ENCODE assay signal across 24 cellular contexts in the genomic region with DNA sequence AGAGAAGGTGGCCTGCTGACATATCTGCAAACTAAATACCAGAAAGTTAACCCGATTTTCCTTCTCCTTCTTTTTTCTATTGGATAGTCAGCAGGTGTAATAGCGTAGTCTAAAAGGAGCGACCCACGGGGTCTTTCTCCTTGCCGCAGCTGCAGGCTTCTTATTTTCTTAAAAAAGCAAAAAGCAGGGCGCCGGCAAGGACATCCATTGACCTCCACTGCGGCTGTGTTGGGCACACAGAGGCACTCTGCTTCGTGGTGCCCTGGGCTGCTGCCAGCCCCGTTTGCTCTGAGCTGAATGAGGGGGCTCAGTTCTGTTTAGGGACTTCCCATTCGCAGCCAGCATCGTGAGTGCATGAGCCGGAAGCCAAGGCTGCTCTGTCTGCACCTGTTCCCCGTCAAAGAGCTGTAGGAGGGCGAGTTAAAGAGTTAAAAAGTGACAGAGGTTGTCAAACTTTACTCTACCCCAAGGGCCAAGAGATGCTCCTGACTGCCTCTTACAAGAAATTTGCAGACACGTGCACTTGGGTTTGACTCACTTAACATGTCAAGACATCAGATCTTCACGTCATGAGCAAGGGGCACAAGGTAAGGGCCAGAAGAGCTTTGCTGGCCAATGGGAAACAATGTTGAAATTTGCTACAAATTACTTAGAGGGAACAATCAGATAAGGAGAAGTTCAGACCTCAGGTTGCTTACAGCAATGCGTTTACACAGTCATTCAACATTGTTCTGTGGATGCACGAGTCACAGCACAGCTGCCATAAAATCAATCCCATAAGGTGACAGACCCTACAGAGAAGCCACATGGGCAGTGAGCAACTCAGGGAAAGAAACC. TPM values are rescaled to one million over a fixed set of nuclear protein-coding genes. Genes with fewer than 3 reads are reported as not detected.
A peak's percentile ranks its signal among the peaks of the same experiment; 100 is the strongest.
DNase-seq lines count a peak whose midpoint lies in the region; ATAC-seq and TF ChIP-seq lines count a peak whose summit lies in the region.
"Had no signal": no experiment of that assay in that cellular context is flagged by ENCODE, and none has a peak within 500 bp of the region (broad histone marks: within the 10 kb centered on the region; RNA-seq: fewer than 3 reads in every experiment).

No MANE protein-coding gene starts in this region.

- H3K36me3 ChIP-seq in stomach smooth muscle (ENCODE audit: control insufficient read depth in 2 of 2, insufficient read depth in 2 of 2, low read length in 2 of 2) (no peaks in the 10 kb centered on the region), aorta (ENCODE audit: control insufficient read depth in 1 of 2, insufficient read depth in 2 of 2, low read length in 1 of 2) (no peaks in the 10 kb centered on the region)
- H3K36me3 ChIP-seq: ascending aorta; BLaER1 treated with 17β-estradiol and CSF1 and Interleukin-3, amounts not matched to agents 10 nM and 100 nM; left ventricle myocardium inferior had no signal

- peaks cover 28% of the 10 kb centered on the region for H3K4me1 ChIP-seq in stomach smooth muscle (ENCODE audit: control insufficient read depth, insufficient read depth, low read length)
- H3K4me1 ChIP-seq in aorta (ENCODE audit: control insufficient read depth in 1 of 2, insufficient read depth in 2 of 2, low read length in 2 of 2), result no peaks in the 10 kb centered on the region
- H3K4me1 ChIP-seq: ascending aorta, left ventricle myocardium inferior had no signal

- no peaks in the 10 kb centered on the region for H3K9me3 ChIP-seq in stomach smooth muscle (ENCODE audit: control insufficient read depth in 2 of 2, low read length in 2 of 2)
- H3K9me3 ChIP-seq in aorta (ENCODE audit: control insufficient read depth, low read length), result no peaks in the 10 kb centered on the region
- H3K9me3 ChIP-seq: ascending aorta; BLaER1 treated with 17β-estradiol and CSF1 and Interleukin-3, amounts not matched to agents 10 nM and 100 nM; left ventricle myocardium inferior had no signal

- no peak overlapping the region for H3K9ac ChIP-seq in stomach smooth muscle (ENCODE audit: low read length in 2 of 2)
- H3K9ac ChIP-seq: BLaER1 treated with 17β-estradiol and CSF1 and Interleukin-3, amounts not matched to agents 10 nM and 100 nM had no signal

- H3K27ac ChIP-seq in stomach smooth muscle (ENCODE audit: low read length) (peak overlapping the region; percentile 91), aorta (ENCODE audit: low read depth in 1 of 2, low read length in 2 of 2) (no peak overlapping the region)
- H3K27ac ChIP-seq: 22Rv1; ascending aorta; BLaER1 treated with 17β-estradiol and CSF1 and Interleukin-3, amounts not matched to agents 10 nM and 100 nM; left ventricle myocardium inferior had no signal

- ATAC-seq in HG03432 (IDR thresholded peaks at IDR 0.05; ENCODE audit: unreplicated experiment), result peak; percentile 73
- no peak for ATAC-seq in aorta (ENCODE audit: low FRiP score)
- ATAC-seq: naive thymus-derived CD4-positive, alpha-beta T cell; Right ventricle myocardium inferior had no signal

- 89 to 90% methylated on average over 19 of the region's 19 CpGs for WGBS in aorta, 2 donors

- intact Hi-C loops in aorta (cut with DNase I), result no loop called here

- H3K4me3 ChIP-seq in stomach smooth muscle (ENCODE audit: low read length in 2 of 2), result no peak overlapping the region
- no peak overlapping the region for H3K4me3 ChIP-seq in aorta (ENCODE audit: low read length in 2 of 2)
- H3K4me3 ChIP-seq: ascending aorta; BLaER1 treated with 17β-estradiol and CSF1 and Interleukin-3, amounts not matched to agents 10 nM and 100 nM; left ventricle myocardium inferior had no signal

- DNase-seq in DMS53 (lab: John Stamatoyannopoulos, UW) (peak; percentile 10), DMS53 treated with DMSO at 0.1 percent for 48 hours (lab: John Stamatoyannopoulos, UW; ENCODE audit: unreplicated experiment) (no peak), globus pallidus (ENCODE audit: low spot score) (peak; percentile 16), T-helper 2 cell (no peak), GM13977 (ENCODE audit: low spot score) (no peak), aorta (no peak)
- DNase-seq: activated B cell treated with CpG ODN at 0.5 μM for 24 hours; activated effector memory CD4-positive, alpha-beta T cell treated with Interleukin-2 at 50 U/mL for 16 hours; HFFc6; left ventricle myocardium inferior; naive thymus-derived CD4-positive, alpha-beta T cell; NCI-H1694 treated with DMSO at 0.1 percent for 48 hours; NCI-H446; stimulated activated CD4-positive, alpha-beta T cell treated with anti-CD3 and anti-CD28 coated beads, Interleukin-12 subunit alpha, Interleukin-12 subunit beta, amount 100 ng/mL, for 4 hours; stimulated activated naive CD4-positive, alpha-beta T cell treated with Interleukin-2 at 50 U/mL for 16 hours had no signal

- H3K27me3 ChIP-seq in stomach smooth muscle (ENCODE audit: control insufficient read depth in 1 of 2, insufficient read depth in 2 of 2, low read length in 2 of 2) (no peaks in the 10 kb centered on the region), aorta (ENCODE audit: control insufficient read depth in 1 of 2, insufficient read depth in 2 of 2, low read length in 1 of 2) (no peaks in the 10 kb centered on the region)
- H3K27me3 ChIP-seq: ascending aorta; BLaER1 treated with 17β-estradiol and CSF1 and Interleukin-3, amounts not matched to agents 10 nM and 100 nM had no signal

- TF ChIP-seq CTCF in GM13977 (IDR thresholded peaks at IDR 0.05; ENCODE audit: extremely low read depth, insufficient read depth, missing control alignments), result no peak

- in situ Hi-C loops in GM13977 (cut with MboI; ENCODE audit: low pct_unique_long_range_greater_than_20kb, low sequenced_read_pairs, unreplicated experiment), result no loop called here

RNA-seq across cellular contexts. Expression of a gene that starts 1.9 kb away (rescaled TPM):
- 1 to 10 TPM in 1 of 2 donors, not detected in 1; 1.1 TPM for total RNA-seq in aorta
- 1 to 10 TPM in 1 of 2 donors, under 1 TPM in 1; 0.26 to 3.9 TPM for polyA plus RNA-seq in aorta
- total RNA-seq: activated B cell treated with CpG ODN at 0.5 μM for 24 hours; ascending aorta; chondrocyte; HFFc6; HT-29; left ventricle myocardium inferior; naive thymus-derived CD4-positive, alpha-beta T cell; Right ventricle myocardium inferior; T-helper 1 cell treated with Interleukin-12 subunit alpha and Interleukin-12 subunit beta and Interleukin-4 antibody, amounts not matched to agents 30 ng/mL and 1 ng/mL, for 36 hours had no signal
- polyA plus RNA-seq: naive thymus-derived CD4-positive, alpha-beta T cell had no signal

Comparison
In these comparisons a context has a peak if more than half of its experiments do, and no peak if none do; other contexts are left out.
1. DNase-seq: peak in DMS53 (single experiment) and globus pallidus (single experiment); none in DMS53 treated with DMSO at 0.1 percent for 48 hours (single experiment), T-helper 2 cell (0 of 5), GM13977 (single experiment) and aorta (0 of 2).